Comparison of ENCODE assay signal across 9 cellular contexts in genomic region chr13:51125495-51126226, GRCh38. TPM values are rescaled to one million over a fixed set of nuclear protein-coding genes. Genes with fewer than 3 reads are reported as not detected.
DNase-seq lines count a peak whose midpoint lies in the region; ATAC-seq and TF ChIP-seq lines count a peak whose summit lies in the region.
"Had no signal": no experiment of that assay in that cellular context is flagged by ENCODE, and none has a peak within 500 bp of the region (broad histone marks: within the 10 kb centered on the region; RNA-seq: fewer than 3 reads in every experiment).

No MANE protein-coding gene starts in this region.

- no peak overlapping the region for H3K4me3 ChIP-seq in CD4-positive, CD25-positive, alpha-beta regulatory T cell (ENCODE audit: low read depth, low read length)
- no peak overlapping the region for H3K4me3 ChIP-seq in upper lobe of left lung
- H3K4me3 ChIP-seq: SJSA1 had no signal

- no peak overlapping the region for H3K27ac Mint-ChIP-seq in CD4-positive, CD25-positive, alpha-beta regulatory T cell
- no peak overlapping the region for H3K27ac Mint-ChIP-seq in natural killer cell

- H3K36me3 Mint-ChIP-seq in CD4-positive, CD25-positive, alpha-beta regulatory T cell, result no peaks in the 10 kb centered on the region
- H3K36me3 Mint-ChIP-seq in natural killer cell, result no peaks in the 10 kb centered on the region

- peaks cover 25% of the 10 kb centered on the region for H3K27me3 Mint-ChIP-seq in CD4-positive, CD25-positive, alpha-beta regulatory T cell
- peaks cover 15 to 35% of the 10 kb centered on the region in 2 donors for H3K27me3 Mint-ChIP-seq in natural killer cell (ENCODE audit: low read depth in 2 of 2)

- peaks cover 4 to 15% (median 8%) of the 10 kb centered on the region in 4 donors for H3K4me1 Mint-ChIP-seq in CD4-positive, CD25-positive, alpha-beta regulatory T cell
- H3K4me1 Mint-ChIP-seq in natural killer cell, result peaks cover 4 to 5% of the 10 kb centered on the region in 2 donors

- intact Hi-C loops in natural killer cell (cut with micrococcal nuclease), result loop anchor here (5.0 to 10.0 kb wide), 2 partner anchors 672 to 1079 kb away; no protein-coding TSS in a partner anchor

- no peak overlapping the region for H3K4me3 Mint-ChIP-seq in CD4-positive, CD25-positive, alpha-beta regulatory T cell
- no peak overlapping the region for H3K4me3 Mint-ChIP-seq in natural killer cell

- WGBS in upper lobe of left lung, 2 donors, result 30 to 36% methylated on average over 7 of the region's 7 CpGs

- H3K27ac ChIP-seq in CD4-positive, CD25-positive, alpha-beta regulatory T cell (ENCODE audit: insufficient read depth, low read length, poor library complexity, severe bottlenecking), result no peak overlapping the region
- no peak overlapping the region for H3K27ac ChIP-seq in upper lobe of left lung
- H3K27ac ChIP-seq: SJSA1 had no signal

- peaks cover 4% of the 10 kb centered on the region for H3K27me3 ChIP-seq in CD4-positive, CD25-positive, alpha-beta regulatory T cell (ENCODE audit: control insufficient read depth, insufficient read depth, low read length)
- H3K27me3 ChIP-seq in upper lobe of left lung, result no peaks in the 10 kb centered on the region
- H3K27me3 ChIP-seq: SJSA1 had no signal

- TF ChIP-seq EP300 in upper lobe of left lung (IDR thresholded peaks at IDR 0.05), result no peak

- H3K9me3 ChIP-seq in CD4-positive, CD25-positive, alpha-beta regulatory T cell (ENCODE audit: control insufficient read depth in 2 of 2, low read length in 2 of 2), result peaks cover 0 to 4% of the 10 kb centered on the region in 2 experiments
- H3K9me3 ChIP-seq in upper lobe of left lung, result peaks cover 0 to 2% (median 0%) of the 10 kb centered on the region in 4 donors
- H3K9me3 ChIP-seq: SJSA1 had no signal

- DNase-seq in CD4-positive, CD25-positive, alpha-beta regulatory T cell, result peak; percentile 4 to 71 (median 19)
- peak; percentile 31 for DNase-seq in NCI-H2196 (lab: John Stamatoyannopoulos, UW; ENCODE audit: unreplicated experiment)
- DNase-seq in activated CD4-positive, CD25-positive, alpha-beta regulatory T cell treated with anti-CD3 and anti-CD28 coated beads, Interleukin-2, amount 50 U/mL, for 16 hours (ENCODE audit: low read depth, low spot score), result peak; percentile 10
- no peak for DNase-seq in natural killer cell
- DNase-seq in upper lobe of left lung, result peak in 1 of 2 donors; percentile 59

- peaks cover 5% of the 10 kb centered on the region for H3K4me1 ChIP-seq in CD4-positive, CD25-positive, alpha-beta regulatory T cell (ENCODE audit: control insufficient read depth, insufficient read depth, low read length, poor library complexity, severe bottlenecking)
- H3K4me1 ChIP-seq in upper lobe of left lung, result peaks cover 0 to 3% (median 0%) of the 10 kb centered on the region in 4 donors
- H3K4me1 ChIP-seq: SJSA1 had no signal

- TF ChIP-seq POLR2A in upper lobe of left lung (IDR thresholded peaks at IDR 0.05), result no peak

- peaks cover 0 to 6% (median 2%) of the 10 kb centered on the region in 7 donors for H3K9me3 Mint-ChIP-seq in CD4-positive, CD25-positive, alpha-beta regulatory T cell
- no peaks in the 10 kb centered on the region for H3K9me3 Mint-ChIP-seq in natural killer cell

- H3K36me3 ChIP-seq in CD4-positive, CD25-positive, alpha-beta regulatory T cell (ENCODE audit: control insufficient read depth, insufficient read depth, low read length), result no peaks in the 10 kb centered on the region
- no peaks in the 10 kb centered on the region for H3K36me3 ChIP-seq in upper lobe of left lung
- H3K36me3 ChIP-seq: SJSA1 had no signal

- TF ChIP-seq CTCF in natural killer cell (IDR thresholded peaks at IDR 0.05) (peak; percentile 53), upper lobe of left lung (IDR thresholded peaks at IDR 0.05) (peak; percentile 57 to 77 (median 66))

- ATAC-seq in CD4-positive, CD25-positive, alpha-beta regulatory T cell (ENCODE audit: low read depth in 2 of 2), result peak; percentile 52 to 63
- ATAC-seq in GM18907 (IDR thresholded peaks at IDR 0.05; ENCODE audit: unreplicated experiment) (peak; percentile 88), HG03159 (IDR thresholded peaks at IDR 0.05; ENCODE audit: unreplicated experiment) (peak; percentile 82), esophagus mucosa (peak; percentile 85), natural killer cell (peak; percentile 61 to 72 (median 62)), upper lobe of left lung (ENCODE audit: low FRiP score in 2 of 2) (peak; percentile 84 to 86)

RNA-seq across cellular contexts. Expression of gene C13orf42, which starts 14.6 kb away (rescaled TPM):
- not detected for total RNA-seq in CD4-positive, CD25-positive, alpha-beta regulatory T cell
- polyA plus RNA-seq in CD4-positive, CD25-positive, alpha-beta regulatory T cell, result not detected
- total RNA-seq in esophagus mucosa (not detected), natural killer cell (not detected), upper lobe of left lung (not detected)
- total RNA-seq: SJSA1 had no signal
